ENCODE assay signal across 2 cellular contexts in the genomic region with DNA sequence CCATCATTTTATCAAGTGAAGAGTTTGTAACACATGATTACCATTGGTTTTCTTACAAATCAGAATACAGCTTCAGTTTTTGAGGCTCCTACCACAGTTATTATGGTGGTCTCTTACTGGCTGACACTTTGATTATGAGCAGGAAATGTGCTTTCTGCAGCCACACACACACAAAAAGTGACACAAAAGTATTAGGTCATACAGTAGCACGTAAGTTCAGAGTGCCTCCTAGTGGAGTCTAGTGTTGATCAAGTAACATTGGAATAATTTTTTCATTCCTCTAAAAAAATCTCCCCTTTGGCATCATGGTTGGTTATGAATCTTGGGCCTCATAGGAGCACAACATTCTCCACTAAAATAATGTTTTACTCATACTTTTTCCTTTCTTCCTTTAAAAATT.
TF ChIP-seq lines count a peak whose summit lies in the region.

No MANE protein-coding gene starts in this region.

TF ChIP-seq in WTC11, 78 proteins besides CTCF, POLR2A, EP300 and RAD21 (continued from another document):
- TF ChIP-seq STAT6 (CRISPR knock-in tag; conservative IDR thresholded peaks at IDR 0.05; ENCODE audit: low read depth) (no peak), TEAD4 (CRISPR knock-in tag; IDR thresholded peaks at IDR 0.05) (no peak), ZNF416 (CRISPR knock-in tag; IDR thresholded peaks at IDR 0.05) (no peak), CREM (CRISPR knock-in tag; IDR thresholded peaks at IDR 0.05) (no peak), RELA (CRISPR knock-in tag; IDR thresholded peaks at IDR 0.05; ENCODE audit: borderline replicate concordance) (no peak), FOXP1 (CRISPR knock-in tag; IDR thresholded peaks at IDR 0.05; ENCODE audit: borderline replicate concordance) (no peak), ZNF121 (CRISPR knock-in tag; IDR thresholded peaks at IDR 0.05) (no peak), RORB (CRISPR knock-in tag; IDR thresholded peaks at IDR 0.05) (no peak), GRHL2 (CRISPR knock-in tag; IDR thresholded peaks at IDR 0.05; ENCODE audit: insufficient replicate concordance, severe bottlenecking) (no peak), SMAD3 (CRISPR knock-in tag; IDR thresholded peaks at IDR 0.05; ENCODE audit: borderline replicate concordance) (no peak)
- TF ChIP-seq, protein P1, sequence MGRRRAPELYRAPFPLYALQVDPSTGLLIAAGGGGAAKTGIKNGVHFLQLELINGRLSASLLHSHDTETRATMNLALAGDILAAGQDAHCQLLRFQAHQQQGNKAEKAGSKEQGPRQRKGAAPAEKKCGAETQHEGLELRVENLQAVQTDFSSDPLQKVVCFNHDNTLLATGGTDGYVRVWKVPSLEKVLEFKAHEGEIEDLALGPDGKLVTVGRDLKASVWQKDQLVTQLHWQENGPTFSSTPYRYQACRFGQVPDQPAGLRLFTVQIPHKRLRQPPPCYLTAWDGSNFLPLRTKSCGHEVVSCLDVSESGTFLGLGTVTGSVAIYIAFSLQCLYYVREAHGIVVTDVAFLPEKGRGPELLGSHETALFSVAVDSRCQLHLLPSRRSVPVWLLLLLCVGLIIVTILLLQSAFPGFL (CRISPR knock-in tag; IDR thresholded peaks at IDR 0.05; ENCODE audit: borderline replicate concordance): no peak

TF ChIP-seq in liver, 16 proteins besides CTCF, POLR2A, EP300 and RAD21 (continued from another document):
- TF ChIP-seq, protein P2, sequence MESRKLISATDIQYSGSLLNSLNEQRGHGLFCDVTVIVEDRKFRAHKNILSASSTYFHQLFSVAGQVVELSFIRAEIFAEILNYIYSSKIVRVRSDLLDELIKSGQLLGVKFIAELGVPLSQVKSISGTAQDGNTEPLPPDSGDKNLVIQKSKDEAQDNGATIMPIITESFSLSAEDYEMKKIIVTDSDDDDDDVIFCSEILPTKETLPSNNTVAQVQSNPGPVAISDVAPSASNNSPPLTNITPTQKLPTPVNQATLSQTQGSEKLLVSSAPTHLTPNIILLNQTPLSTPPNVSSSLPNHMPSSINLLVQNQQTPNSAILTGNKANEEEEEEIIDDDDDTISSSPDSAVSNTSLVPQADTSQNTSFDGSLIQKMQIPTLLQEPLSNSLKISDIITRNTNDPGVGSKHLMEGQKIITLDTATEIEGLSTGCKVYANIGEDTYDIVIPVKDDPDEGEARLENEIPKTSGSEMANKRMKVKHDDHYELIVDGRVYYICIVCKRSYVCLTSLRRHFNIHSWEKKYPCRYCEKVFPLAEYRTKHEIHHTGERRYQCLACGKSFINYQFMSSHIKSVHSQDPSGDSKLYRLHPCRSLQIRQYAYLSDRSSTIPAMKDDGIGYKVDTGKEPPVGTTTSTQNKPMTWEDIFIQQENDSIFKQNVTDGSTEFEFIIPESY (IDR thresholded peaks at IDR 0.05): no peak
- no peak for TF ChIP-seq SP1 (IDR thresholded peaks at IDR 0.05)
- TF ChIP-seq NR2F2 (IDR thresholded peaks at IDR 0.05): no peak
- TF ChIP-seq, protein P3, sequence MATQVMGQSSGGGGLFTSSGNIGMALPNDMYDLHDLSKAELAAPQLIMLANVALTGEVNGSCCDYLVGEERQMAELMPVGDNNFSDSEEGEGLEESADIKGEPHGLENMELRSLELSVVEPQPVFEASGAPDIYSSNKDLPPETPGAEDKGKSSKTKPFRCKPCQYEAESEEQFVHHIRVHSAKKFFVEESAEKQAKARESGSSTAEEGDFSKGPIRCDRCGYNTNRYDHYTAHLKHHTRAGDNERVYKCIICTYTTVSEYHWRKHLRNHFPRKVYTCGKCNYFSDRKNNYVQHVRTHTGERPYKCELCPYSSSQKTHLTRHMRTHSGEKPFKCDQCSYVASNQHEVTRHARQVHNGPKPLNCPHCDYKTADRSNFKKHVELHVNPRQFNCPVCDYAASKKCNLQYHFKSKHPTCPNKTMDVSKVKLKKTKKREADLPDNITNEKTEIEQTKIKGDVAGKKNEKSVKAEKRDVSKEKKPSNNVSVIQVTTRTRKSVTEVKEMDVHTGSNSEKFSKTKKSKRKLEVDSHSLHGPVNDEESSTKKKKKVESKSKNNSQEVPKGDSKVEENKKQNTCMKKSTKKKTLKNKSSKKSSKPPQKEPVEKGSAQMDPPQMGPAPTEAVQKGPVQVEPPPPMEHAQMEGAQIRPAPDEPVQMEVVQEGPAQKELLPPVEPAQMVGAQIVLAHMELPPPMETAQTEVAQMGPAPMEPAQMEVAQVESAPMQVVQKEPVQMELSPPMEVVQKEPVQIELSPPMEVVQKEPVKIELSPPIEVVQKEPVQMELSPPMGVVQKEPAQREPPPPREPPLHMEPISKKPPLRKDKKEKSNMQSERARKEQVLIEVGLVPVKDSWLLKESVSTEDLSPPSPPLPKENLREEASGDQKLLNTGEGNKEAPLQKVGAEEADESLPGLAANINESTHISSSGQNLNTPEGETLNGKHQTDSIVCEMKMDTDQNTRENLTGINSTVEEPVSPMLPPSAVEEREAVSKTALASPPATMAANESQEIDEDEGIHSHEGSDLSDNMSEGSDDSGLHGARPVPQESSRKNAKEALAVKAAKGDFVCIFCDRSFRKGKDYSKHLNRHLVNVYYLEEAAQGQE (IDR thresholded peaks at IDR 0.05): no peak
- TF ChIP-seq ATF3 (IDR thresholded peaks at IDR 0.05): no peak
- TF ChIP-seq EGR1 (IDR thresholded peaks at IDR 0.05; ENCODE audit: low read depth in 2 of 2): no peak
